In the genomic region with DNA sequence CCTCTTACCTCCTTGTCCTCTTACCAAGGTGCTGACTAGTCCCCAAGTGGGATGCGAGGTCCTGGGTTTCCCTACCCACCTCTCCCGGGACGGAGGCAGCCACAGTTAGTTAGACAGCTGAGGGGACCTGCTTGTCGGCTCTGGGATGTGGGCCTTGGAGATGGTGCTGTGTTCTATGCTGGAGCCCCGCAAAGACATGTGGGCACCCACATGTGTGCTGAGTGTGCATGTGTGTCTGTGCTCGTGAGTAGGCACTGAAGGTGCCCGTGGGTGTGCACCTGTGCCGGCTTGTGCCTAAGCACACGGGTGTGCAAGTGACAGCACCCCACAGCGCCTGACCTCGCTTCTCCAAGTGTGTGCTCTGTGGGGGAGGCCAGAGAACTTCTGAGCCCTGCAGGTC, we compare ENCODE assay signal across 8 cellular contexts.
DNase-seq lines count a peak whose midpoint lies in the region; ATAC-seq and TF ChIP-seq lines count a peak whose summit lies in the region.
"Had no signal": no experiment of that assay in that cellular context is flagged by ENCODE, and none has a peak within 500 bp of the region (broad histone marks: within the 10 kb centered on the region; RNA-seq: fewer than 3 reads in every experiment).

No MANE protein-coding gene starts in this region.

- H3K4me1 Mint-ChIP-seq in glutamatergic neuron (ENCODE audit: low read depth, unreplicated experiment): peaks cover 7% of the 10 kb centered on the region

- TF ChIP-seq CTCF in DOHH2 (IDR thresholded peaks at IDR 0.05; ENCODE audit: low read depth, low read length, poor library complexity, severe bottlenecking) (no peak), PC-9 (conservative IDR thresholded peaks at IDR 0.05) (no peak), glutamatergic neuron (IDR thresholded peaks at IDR 0.05; ENCODE audit: partially characterized antibody, unreplicated experiment) (no peak), gastrocnemius medialis (IDR thresholded peaks at IDR 0.05 in 4 of 5, conservative IDR thresholded peaks at IDR 0.05 in 1 of 5) (no peak)

- DNase-seq in PC-9 (no peak), glutamatergic neuron (no peak), gastrocnemius medialis (no peak), GM19240 (ENCODE audit: insufficient read length, low spot score) (no peak), epidermal melanocyte (ENCODE audit: insufficient read length, low spot score) (no peak), RPMI8226 (no peak)
- DNase-seq: activated gamma-delta T cell had no signal

- H3F3A ChIP-seq in DOHH2 (ENCODE audit: control insufficient read depth, insufficient read depth): no peaks in the 10 kb centered on the region
- no peaks in the 10 kb centered on the region for H3F3A ChIP-seq in PC-9 (ENCODE audit: insufficient read depth, low read depth)

- POLR2A ChIA-PET in PC-9 (lab: Charles Lee; ENCODE audit: unreplicated experiment): no interaction called here

- TF ChIP-seq POLR2A in gastrocnemius medialis (IDR thresholded peaks at IDR 0.05): no peak

- H3K9me3 ChIP-seq in DOHH2 (ENCODE audit: control insufficient read depth, insufficient read depth, low read length) (no peaks in the 10 kb centered on the region), PC-9 (ENCODE audit: insufficient read depth, low read depth) (no peaks in the 10 kb centered on the region), gastrocnemius medialis (no peaks in the 10 kb centered on the region)

- H3K4me3 Mint-ChIP-seq in glutamatergic neuron (ENCODE audit: unreplicated experiment): peak overlapping the region; percentile 49

- H3K9me3 Mint-ChIP-seq in glutamatergic neuron (ENCODE audit: unreplicated experiment): peaks cover 2% of the 10 kb centered on the region

- no peak overlapping the region for H2AFZ ChIP-seq in PC-9

- intact Hi-C loops in PC-9 (cut with micrococcal nuclease; ENCODE audit: unreplicated experiment) (no loop called here), gastrocnemius medialis (cut with DNase I; ENCODE audit: low total_unique reads) (loop anchor here (2.0 kb wide), 1 partner anchor 25 kb away; no protein-coding TSS in a partner anchor)

- H3K27ac ChIP-seq in DOHH2 (ENCODE audit: low read depth, low read length) (no peak overlapping the region), PC-9 (no peak overlapping the region), gastrocnemius medialis (peak overlapping the region; percentile 83 to 94 (median 89))

- ATAC-seq in gastrocnemius medialis: peak; percentile 7 to 24

- no peak overlapping the region for H3K27ac Mint-ChIP-seq in glutamatergic neuron (ENCODE audit: unreplicated experiment)

- H3K36me3 Mint-ChIP-seq in glutamatergic neuron (ENCODE audit: unreplicated experiment): no peaks in the 10 kb centered on the region

- H3K36me3 ChIP-seq in DOHH2 (ENCODE audit: control insufficient read depth, low read length): no peaks in the 10 kb centered on the region
- H3K36me3 ChIP-seq in PC-9 (ENCODE audit: low read depth): no peaks in the 10 kb centered on the region
- no peaks in the 10 kb centered on the region for H3K36me3 ChIP-seq in gastrocnemius medialis

- peak overlapping the region; percentile 40; the same call in 1 of the 2 replicates for H3K4me3 ChIP-seq in DOHH2 (ENCODE audit: low read length)
- H3K4me3 ChIP-seq in PC-9: peak overlapping the region; percentile 49; the same call in 1 of the 2 replicates
- peak overlapping the region; percentile 57 to 63 (median 62) for H3K4me3 ChIP-seq in gastrocnemius medialis

- in situ Hi-C loops in gastrocnemius medialis (cut with MboI; ENCODE audit: low sequenced_read_pairs in 4 of 4): no loop called here

- H4K20me1 ChIP-seq in DOHH2 (ENCODE audit: control insufficient read depth, insufficient read depth, low read depth, low read length): no peaks in the 10 kb centered on the region
- H4K20me1 ChIP-seq in PC-9 (ENCODE audit: insufficient read depth): no peaks in the 10 kb centered on the region

- CTCF ChIA-PET in PC-9 (lab: Charles Lee): no interaction called here

- H3K27me3 ChIP-seq in DOHH2 (ENCODE audit: control insufficient read depth, low read length): peaks cover 36% of the 10 kb centered on the region
- no peaks in the 10 kb centered on the region for H3K27me3 ChIP-seq in PC-9 (ENCODE audit: insufficient read depth, low read depth)
- no peaks in the 10 kb centered on the region for H3K27me3 ChIP-seq in gastrocnemius medialis

- BruUV-seq in PC-9 (replicated peaks; lab: Mats Ljungman, UMichigan): no TSS peak

- H3K4me2 ChIP-seq in DOHH2 (ENCODE audit: low read length): peak overlapping the region; percentile 56
- peak overlapping the region; percentile 78 for H3K4me2 ChIP-seq in PC-9

- H3K9me2 ChIP-seq in DOHH2 (replicated peaks; ENCODE audit: control insufficient read depth, low read length) (no peaks in the 10 kb centered on the region), PC-9 (ENCODE audit: insufficient read depth) (no peaks in the 10 kb centered on the region)

- H3K79me2 ChIP-seq in DOHH2 (ENCODE audit: control insufficient read depth, low read length) (no peaks in the 10 kb centered on the region), PC-9 (ENCODE audit: low read depth) (no peaks in the 10 kb centered on the region)

- peaks cover 19% of the 10 kb centered on the region for H3K27me3 Mint-ChIP-seq in glutamatergic neuron (ENCODE audit: unreplicated experiment)

- H3K4me1 ChIP-seq in DOHH2 (ENCODE audit: control insufficient read depth, low read length) (peaks cover 18% of the 10 kb centered on the region), PC-9 (replicated peaks; ENCODE audit: insufficient read depth) (no peaks in the 10 kb centered on the region), gastrocnemius medialis (peaks cover 45 to 61% of the 10 kb centered on the region in 2 donors)

Comparison
In these comparisons a context has a peak if more than half of its experiments do, and no peak if none do; other contexts are left out.
1. H3K27ac ChIP-seq: peak in gastrocnemius medialis (4 of 4); none in DOHH2 (single experiment) and PC-9 (single experiment).
2. Peak in every context shown above with its lines, with median percentiles within 50 percentile points of each other: H3K4me3 ChIP-seq.